In genomic region chr6:122799140-122799539, GRCh38 we compare ENCODE assay signal across 25 cellular contexts. TPM values are rescaled to one million over a fixed set of nuclear protein-coding genes. Genes with fewer than 3 reads are reported as not detected.
A peak's percentile ranks its signal among the peaks of the same experiment; 100 is the strongest.
DNase-seq lines count a peak whose midpoint lies in the region; TF ChIP-seq lines count a peak whose summit lies in the region.
"Had no signal": no experiment of that assay in that cellular context is flagged by ENCODE, and none has a peak within 500 bp of the region (broad histone marks: within the 10 kb centered on the region; RNA-seq: fewer than 3 reads in every experiment).

No MANE protein-coding gene starts in this region.

- H3K27me3 Mint-ChIP-seq in MCF 10A (ENCODE audit: insufficient read depth, unreplicated experiment) (no peaks in the 10 kb centered on the region), progenitor cell of endocrine pancreas (no peaks in the 10 kb centered on the region)
- H3K27me3 Mint-ChIP-seq: activated naive CD4-positive, alpha-beta T cell treated with anti-CD3 and anti-CD28 coated beads, Interleukin-2, amount 10 ng/mL, durations not matched to agents 7 days and 5 days; activated T-cell treated with anti-CD3 and anti-CD28 coated beads, Interleukin-2, amount 50 U/mL, for 24 hours; T-cell had no signal

- H3K9ac ChIP-seq in mammary epithelial cell (ENCODE audit: insufficient read depth, low read length), result no peak overlapping the region
- H3K9ac ChIP-seq: BLaER1 treated with 17β-estradiol and CSF1 and Interleukin-3, amounts not matched to agents 10 nM and 100 nM had no signal

- WGBS in mammary epithelial cell (ENCODE audit: low coverage, missing lambda C conversion rate), result 100% methylated on average over 1 of the region's 1 CpG
- 50% methylated on average over 1 of the region's 1 CpG; no CpG with 5 or more reads in 1 of the 2 donors for WGBS in esophagus squamous epithelium, 2 donors

- H3K36me3 Mint-ChIP-seq in MCF 10A (ENCODE audit: insufficient read depth, unreplicated experiment) (no peaks in the 10 kb centered on the region), progenitor cell of endocrine pancreas (ENCODE audit: insufficient read depth) (peaks cover 2% of the 10 kb centered on the region)
- H3K36me3 Mint-ChIP-seq: activated naive CD4-positive, alpha-beta T cell treated with anti-CD3 and anti-CD28 coated beads, Interleukin-2, amount 10 ng/mL, durations not matched to agents 7 days and 5 days; T-cell had no signal

- peak overlapping the region; percentile 66 for H3K4me2 ChIP-seq in mammary epithelial cell (ENCODE audit: insufficient read depth, low read depth, low read length)
- H3K4me2 ChIP-seq: BLaER1 treated with 17β-estradiol and CSF1 and Interleukin-3, amounts not matched to agents 10 nM and 100 nM had no signal

- BruUV-seq in mammary epithelial cell (replicated peaks; lab: Mats Ljungman, UMichigan), result no TSS peak
- BruUV-seq in MCF 10A (replicated peaks; lab: Mats Ljungman, UMichigan), result no TSS peak

- no peak for DNase-seq in mammary epithelial cell
- no peak for DNase-seq in MCF 10A (ENCODE audit: unreplicated experiment)
- no peak for DNase-seq in esophagus squamous epithelium (lab: John Stamatoyannopoulos, UW)
- DNase-seq in progenitor cell of endocrine pancreas (ENCODE audit: low spot score, unreplicated experiment), result no peak
- DNase-seq in HCEC 1CT, result no peak
- DNase-seq in activated naive CD4-positive, alpha-beta T cell treated with Interleukin-2 at 50 U/mL for 16 hours, result no peak
- DNase-seq in DMS153 (lab: John Stamatoyannopoulos, UW), result no peak
- no peak for DNase-seq in stimulated activated CD4-positive, alpha-beta T cell treated with anti-CD3 and anti-CD28 coated beads, Interleukin-15, amount 100 ng/mL, for 24 hours
- DNase-seq: activated CD4-positive, alpha-beta T cell treated with anti-CD3 and anti-CD28 coated beads for 1 hour; activated CD8-positive, alpha-beta memory T cell treated with anti-CD3 and anti-CD28 coated beads for 24 hours; activated naive CD4-positive, alpha-beta T cell treated with anti-CD3 and anti-CD28 coated beads, Interleukin-2, amount 10 ng/mL, durations not matched to agents 7 days and 5 days; activated T-cell treated with anti-CD3 and anti-CD28 coated beads, Interleukin-2, amount 50 U/mL, for 24 hours; Caco-2; central memory CD4-positive, alpha-beta T cell; lower lobe of right lung; NCI-H1417 treated with DMSO at 0.1 percent for 48 hours; NCI-H774; SIG-M5; T-cell; upper lobe of left lung had no signal

- POLR2A ChIA-PET in MCF 10A (lab: Yijun Ruan, JAX), result interaction anchor here (0.9 to 9.2 kb wide), 5 partner anchors 9 to 328 kb away, joined by 3 to 202 read pairs (median 4); partner anchors contain the start of genes SERINC1 and SMPDL3A

- no peak overlapping the region for H2AFZ ChIP-seq in mammary epithelial cell (ENCODE audit: low read depth, low read length)

- no peaks in the 10 kb centered on the region for H3K27me3 ChIP-seq in mammary epithelial cell (ENCODE audit: insufficient read depth, low read length)
- H3K27me3 ChIP-seq in esophagus squamous epithelium, result no peaks in the 10 kb centered on the region
- H3K27me3 ChIP-seq: BLaER1 treated with 17β-estradiol and CSF1 and Interleukin-3, amounts not matched to agents 10 nM and 100 nM; upper lobe of left lung had no signal

- TF ChIP-seq POLR2A in esophagus squamous epithelium (IDR thresholded peaks at IDR 0.05), result no peak

- H3K4me1 ChIP-seq in mammary epithelial cell (ENCODE audit: insufficient read depth, low read length) (peaks cover 36% of the 10 kb centered on the region), esophagus squamous epithelium (peaks cover 0 to 55% (median 22%) of the 10 kb centered on the region in 3 donors)
- H3K4me1 ChIP-seq: BLaER1 treated with 17β-estradiol and CSF1 and Interleukin-3, amounts not matched to agents 10 nM and 100 nM; lower lobe of right lung had no signal

- H3K36me3 ChIP-seq in mammary epithelial cell (ENCODE audit: insufficient read depth, low read length), result no peaks in the 10 kb centered on the region
- peaks cover 0 to 21% (median 0%) of the 10 kb centered on the region in 3 donors for H3K36me3 ChIP-seq in esophagus squamous epithelium
- H3K36me3 ChIP-seq: BLaER1 treated with 17β-estradiol and CSF1 and Interleukin-3, amounts not matched to agents 10 nM and 100 nM; upper lobe of left lung had no signal

- H3K4me1 Mint-ChIP-seq in MCF 10A (ENCODE audit: insufficient read depth, unreplicated experiment) (peaks cover 14% of the 10 kb centered on the region), progenitor cell of endocrine pancreas (ENCODE audit: low read depth) (peaks cover 48% of the 10 kb centered on the region)
- H3K4me1 Mint-ChIP-seq: activated naive CD4-positive, alpha-beta T cell treated with anti-CD3 and anti-CD28 coated beads, Interleukin-2, amount 10 ng/mL, durations not matched to agents 7 days and 5 days; T-cell had no signal

- CTCF ChIA-PET in mammary epithelial cell (lab: Charles Lee; ENCODE audit: low non-redundant PET), result no interaction called here
- CTCF ChIA-PET in MCF 10A (lab: Yijun Ruan, JAX), result interaction anchor here (0.7 to 6.6 kb wide), 12 partner anchors 9 to 441 kb away, joined by 3 to 54 read pairs (median 8); partner anchors contain the start of genes HSF2 and SMPDL3A

- no peaks in the 10 kb centered on the region for H3K79me2 ChIP-seq in mammary epithelial cell (ENCODE audit: insufficient read depth, low read length)

- in situ Hi-C loops in mammary epithelial cell (cut with MboI; ENCODE audit: low sequenced_read_pairs in 2 of 2), result no loop called here

- H3K4me3 Mint-ChIP-seq in MCF 10A (ENCODE audit: unreplicated experiment) (no peak overlapping the region), progenitor cell of endocrine pancreas (ENCODE audit: low read depth) (no peak overlapping the region)
- H3K4me3 Mint-ChIP-seq: activated naive CD4-positive, alpha-beta T cell treated with anti-CD3 and anti-CD28 coated beads, Interleukin-2, amount 10 ng/mL, durations not matched to agents 7 days and 5 days; activated T-cell treated with anti-CD3 and anti-CD28 coated beads, Interleukin-2, amount 50 U/mL, for 24 hours; stimulated activated naive CD8-positive, alpha-beta T cell treated with anti-CD3 and anti-CD28 coated beads, Interleukin-15, Interleukin-2, amounts not matched to agents 100 ng/mL and 50 ng/mL, for 24 hours; T-cell had no signal

- TF ChIP-seq CTCF in mammary epithelial cell (conservative IDR thresholded peaks at IDR 0.05 in 1 of 2, IDR thresholded peaks at IDR 0.05 in 1 of 2; ENCODE audit: extremely low read depth in 1 of 2, insufficient read depth in 1 of 2, low read depth in 1 of 2, low read length in 2 of 2) (no peak), MCF 10A (IDR thresholded peaks at IDR 0.05; ENCODE audit: unreplicated experiment) (no peak), esophagus squamous epithelium (IDR thresholded peaks at IDR 0.05) (no peak), progenitor cell of endocrine pancreas (IDR thresholded peaks at IDR 0.05; ENCODE audit: unreplicated experiment) (no peak)

- H3K9me3 ChIP-seq in mammary epithelial cell (replicated peaks; ENCODE audit: insufficient read depth, low read length) (no peaks in the 10 kb centered on the region), esophagus squamous epithelium (no peaks in the 10 kb centered on the region)
- H3K9me3 ChIP-seq: BLaER1 treated with 17β-estradiol and CSF1 and Interleukin-3, amounts not matched to agents 10 nM and 100 nM; Caco-2; lower lobe of right lung; upper lobe of left lung had no signal

- H4K20me1 ChIP-seq in mammary epithelial cell (ENCODE audit: insufficient read depth, low read length), result no peaks in the 10 kb centered on the region
- H4K20me1 ChIP-seq: BLaER1 treated with 17β-estradiol and CSF1 and Interleukin-3, amounts not matched to agents 10 nM and 100 nM had no signal

- dilution Hi-C loops in mammary epithelial cell (cut with HindIII; ENCODE audit: low sequenced_read_pairs), result loop anchor here (5.0 kb wide), 1 partner anchor 57 kb away; no protein-coding TSS in a partner anchor

- H3K27ac ChIP-seq in mammary epithelial cell (ENCODE audit: insufficient read depth, low read depth, low read length), result peak overlapping the region; percentile 45
- H3K27ac ChIP-seq in esophagus squamous epithelium, result peak overlapping the region; percentile 25 to 80 (median 72)
- H3K27ac ChIP-seq: BLaER1 treated with 17β-estradiol and CSF1 and Interleukin-3, amounts not matched to agents 10 nM and 100 nM; lower lobe of right lung had no signal

- H3K9me3 Mint-ChIP-seq in MCF 10A (ENCODE audit: unreplicated experiment) (no peaks in the 10 kb centered on the region), progenitor cell of endocrine pancreas (ENCODE audit: low read depth) (no peaks in the 10 kb centered on the region)
- H3K9me3 Mint-ChIP-seq: activated naive CD4-positive, alpha-beta T cell treated with anti-CD3 and anti-CD28 coated beads, Interleukin-2, amount 10 ng/mL, durations not matched to agents 7 days and 5 days; activated T-cell treated with anti-CD3 and anti-CD28 coated beads, Interleukin-2, amount 50 U/mL, for 24 hours; stimulated activated naive CD8-positive, alpha-beta T cell treated with anti-CD3 and anti-CD28 coated beads, Interleukin-15, Interleukin-2, amounts not matched to agents 100 ng/mL and 50 ng/mL, for 24 hours; T-cell had no signal

- H3K27ac Mint-ChIP-seq in MCF 10A (ENCODE audit: low read depth, unreplicated experiment), result no peak overlapping the region
- peak overlapping the region; percentile 85 for H3K27ac Mint-ChIP-seq in progenitor cell of endocrine pancreas
- H3K27ac Mint-ChIP-seq: activated naive CD4-positive, alpha-beta T cell treated with anti-CD3 and anti-CD28 coated beads, Interleukin-2, amount 10 ng/mL, durations not matched to agents 7 days and 5 days; stimulated activated naive CD8-positive, alpha-beta T cell treated with anti-CD3 and anti-CD28 coated beads, Interleukin-15, Interleukin-2, amounts not matched to agents 100 ng/mL and 50 ng/mL, for 24 hours; T-cell had no signal

- H3K4me3 ChIP-seq in mammary epithelial cell (replicated peaks in 1 of 3; ENCODE audit: insufficient read depth in 1 of 3, low read depth in 2 of 3, low read length in 3 of 3) (no peak overlapping the region), esophagus squamous epithelium (no peak overlapping the region)
- H3K4me3 ChIP-seq: BLaER1 treated with 17β-estradiol and CSF1 and Interleukin-3, amounts not matched to agents 10 nM and 100 nM; lower lobe of right lung; upper lobe of left lung had no signal

- intact Hi-C loops in mammary epithelial cell (cut with micrococcal nuclease) (loop anchor here (2.0 kb wide), 1 partner anchor 64 kb away; no protein-coding TSS in a partner anchor), MCF 10A (cut with micrococcal nuclease) (loop anchor here (2.0 kb wide), 1 partner anchor 64 kb away; no protein-coding TSS in a partner anchor), esophagus squamous epithelium (cut with DNase I) (no loop called here)

RNA-seq across cellular contexts. Expression of gene SMPDL3A, which starts 10.1 kb away (rescaled TPM):
- total RNA-seq in mammary epithelial cell, result 1 to 10 TPM; 4.5 to 7.3 TPM
- polyA plus RNA-seq in mammary epithelial cell, result 4.8 TPM
- 0.78 TPM for polyA minus RNA-seq in mammary epithelial cell
- 3.5 and 4.7 TPM in 2 replicates for total RNA-seq in MCF 10A (2022)
- 10 to 100 TPM; 15.4 to 21.7 (median 16.6) TPM for total RNA-seq in esophagus squamous epithelium
- total RNA-seq in progenitor cell of endocrine pancreas, result 8.6 and 11.0 TPM in 2 replicates

RNA-seq across cellular contexts. Expression of gene FABP7, which starts 19.6 kb away (rescaled TPM):
- total RNA-seq in mammary epithelial cell (not detected), MCF 10A (2022) (not detected in 2 replicates), esophagus squamous epithelium (not detected), progenitor cell of endocrine pancreas (6.8 and 7.2 TPM in 2 replicates)
- polyA plus RNA-seq in mammary epithelial cell, result not detected
- polyA minus RNA-seq in mammary epithelial cell, result not detected
- total RNA-seq: Caco-2, Daoy, dermis microvascular lymphatic vessel endothelial cell, epithelial cell of proximal tubule, lower lobe of right lung, T-cell, upper lobe of left lung had no signal
